ENCODE assay signal across 29 cellular contexts in the genomic region with DNA sequence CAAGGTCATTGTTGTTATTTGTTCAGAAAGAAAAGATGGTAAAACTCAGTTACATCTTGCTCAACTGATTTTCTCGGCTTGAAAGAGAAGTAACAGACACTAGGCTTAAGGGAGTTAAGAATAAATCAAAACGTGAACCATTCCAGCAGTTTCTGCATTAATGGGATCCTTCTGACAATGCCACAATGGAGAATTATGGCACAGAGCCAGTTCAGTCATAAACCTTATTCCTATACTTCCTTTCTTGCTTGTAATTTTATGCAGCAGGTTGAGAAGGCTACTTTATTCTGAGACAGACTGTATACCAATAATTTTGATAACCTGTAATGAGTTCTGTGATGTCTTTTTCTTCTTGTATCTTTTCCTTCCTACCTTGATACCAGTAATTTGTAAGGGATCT.
"Had no signal": no experiment of that assay in that cellular context is flagged by ENCODE, and none has a peak within 500 bp of the region (broad histone marks: within the 10 kb centered on the region; RNA-seq: fewer than 3 reads in every experiment).

No MANE protein-coding gene starts in this region.

- H3K4me1 Mint-ChIP-seq: activated CD4-positive, alpha-beta T cell treated with anti-CD3 and anti-CD28 coated beads, Interleukin-2, amount 10 ng/mL, durations not matched to agents 24 days and 14 days had no signal

- H3K4me1 ChIP-seq: body of pancreas, SJSA1 had no signal

- DNase-seq: activated CD4-positive, alpha-beta T cell treated with anti-CD3 and anti-CD28 coated beads, Interleukin-2, amount 10 ng/mL, durations not matched to agents 24 days and 14 days; activated CD4-positive, alpha-beta T cell treated with anti-CD3 and anti-CD28 coated beads, Interleukin-2, amount 50 U/mL, for 48 hours; activated CD8-positive, alpha-beta T cell treated with anti-CD3 and anti-CD28 coated beads, Interleukin-2, amount 10 ng/mL, durations not matched to agents 7 days and 5 days; activated gamma-delta T cell treated with Interleukin-2 at 50 U/mL for 16 hours; activated naive CD4-positive, alpha-beta T cell treated with anti-CD3 and anti-CD28 coated beads for 36 hours; activated T-cell treated with anti-CD3 and anti-CD28 coated beads, Interleukin-2, amount 50 U/mL, for 24 hours; adrenal gland; body of pancreas; MM.1S; NCI-H1092 treated with DMSO at 0.1 percent for 48 hours; NCI-H1417; NCI-H146; NCI-H187 treated with DMSO at 0.1 percent for 48 hours; NCI-H345; NCI-H524 treated with DMSO at 0.1 percent for 48 hours; NCI-H748 treated with DMSO at 0.1 percent for 48 hours; NK-92 treated with Interleukin-12 subunit alpha and Interleukin-12 subunit beta, amount 100 ng/mL, for 24 hours; PC-3; Peyer's patch; RPMI8226; SHP77 treated with DMSO at 0.1 percent for 48 hours; SK-N-SH had no signal

- H3K27ac ChIP-seq: adrenal gland, body of pancreas, breast epithelium, KMS-11, Peyer's patch, SJSA1 had no signal

- H3K4me3 ChIP-seq: adrenal gland, body of pancreas, breast epithelium, Peyer's patch, SJSA1 had no signal

- H3K4me3 Mint-ChIP-seq: activated CD4-positive, alpha-beta T cell treated with anti-CD3 and anti-CD28 coated beads, Interleukin-2, amount 10 ng/mL, durations not matched to agents 24 days and 14 days; activated CD8-positive, alpha-beta T cell treated with anti-CD3 and anti-CD28 coated beads, Interleukin-2, amount 10 ng/mL, durations not matched to agents 7 days and 5 days; activated naive CD4-positive, alpha-beta T cell treated with anti-CD3 and anti-CD28 coated beads for 36 hours; activated T-cell treated with anti-CD3 and anti-CD28 coated beads, Interleukin-2, amount 50 U/mL, for 24 hours; T-helper 1 cell treated with Interleukin-12 subunit alpha and Interleukin-12 subunit beta and Interleukin-4 antibody, amounts not matched to agents 30 μg/mL and 1 μg/mL, for 36 hours; T-helper 2 cell treated with Interferon-gamma antibody and Interleukin-4, amounts not matched to agents 5 μg/mL and 100 μg/mL, for 36 hours had no signal

- H3K27ac Mint-ChIP-seq: activated CD4-positive, alpha-beta T cell treated with anti-CD3 and anti-CD28 coated beads, Interleukin-2, amount 10 ng/mL, durations not matched to agents 24 days and 14 days; activated CD8-positive, alpha-beta T cell treated with anti-CD3 and anti-CD28 coated beads, Interleukin-2, amount 10 ng/mL, durations not matched to agents 7 days and 5 days; activated naive CD4-positive, alpha-beta T cell treated with anti-CD3 and anti-CD28 coated beads for 36 hours; activated naive CD4-positive, alpha-beta T cell treated with anti-CD3 and anti-CD28 coated beads, Interleukin-2, amount 50 U/mL, for 72 hours; activated T-cell treated with anti-CD3 and anti-CD28 coated beads, Interleukin-2, amount 50 U/mL, for 24 hours; T-helper 1 cell treated with Interleukin-12 subunit alpha and Interleukin-12 subunit beta and Interleukin-4 antibody, amounts not matched to agents 30 μg/mL and 1 μg/mL, for 36 hours; T-helper 2 cell treated with Interferon-gamma antibody and Interleukin-4, amounts not matched to agents 5 μg/mL and 100 μg/mL, for 36 hours had no signal

- H3K36me3 ChIP-seq: adrenal gland, breast epithelium, SJSA1 had no signal

- H3K9me3 Mint-ChIP-seq: activated CD4-positive, alpha-beta T cell treated with anti-CD3 and anti-CD28 coated beads, Interleukin-2, amount 10 ng/mL, durations not matched to agents 24 days and 14 days; activated naive CD4-positive, alpha-beta T cell treated with anti-CD3 and anti-CD28 coated beads for 36 hours; activated T-cell treated with anti-CD3 and anti-CD28 coated beads, Interleukin-2, amount 50 U/mL, for 24 hours; T-helper 1 cell treated with Interleukin-12 subunit alpha and Interleukin-12 subunit beta and Interleukin-4 antibody, amounts not matched to agents 30 μg/mL and 1 μg/mL, for 36 hours; T-helper 2 cell treated with Interferon-gamma antibody and Interleukin-4, amounts not matched to agents 5 μg/mL and 100 μg/mL, for 36 hours had no signal

- H3K9me3 ChIP-seq: adrenal gland, body of pancreas, breast epithelium, Peyer's patch, SJSA1, SK-N-SH had no signal

- FAIRE-seq: astrocyte had no signal

- ATAC-seq: activated CD8-positive, alpha-beta T cell treated with anti-CD3 and anti-CD28 coated beads, Interleukin-2, amount 10 ng/mL, durations not matched to agents 7 days and 5 days; activated naive CD4-positive, alpha-beta T cell treated with anti-CD3 and anti-CD28 coated beads, Interleukin-2, amount 50 U/mL, for 72 hours; body of pancreas; PC-3 had no signal

- H3K4me2 ChIP-seq: KMS-11, SK-N-SH had no signal

- H3K36me3 Mint-ChIP-seq: activated naive CD4-positive, alpha-beta T cell treated with anti-CD3 and anti-CD28 coated beads, Interleukin-2, amount 50 U/mL, for 72 hours had no signal
